Comparison of ENCODE assay signal across 8 cellular contexts in the genomic region with DNA sequence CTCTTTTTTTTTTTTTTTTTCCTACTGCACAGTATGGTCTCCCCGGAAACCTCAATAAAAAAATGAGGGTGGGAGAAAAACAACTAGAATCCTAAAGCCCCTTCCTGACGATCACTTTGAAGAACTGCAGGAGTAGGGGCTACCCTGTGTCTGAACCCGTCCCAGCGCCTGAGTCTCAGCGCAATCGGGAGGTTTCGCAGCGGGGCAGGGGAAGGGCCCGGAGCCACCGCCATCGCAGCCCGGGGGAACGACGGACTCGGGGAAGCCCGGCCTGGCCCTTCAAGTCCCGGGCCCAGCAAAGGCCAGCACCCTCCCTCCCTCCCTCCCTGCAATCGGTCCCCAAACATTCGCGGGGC. TPM values are rescaled to one million over a fixed set of nuclear protein-coding genes. Genes with fewer than 3 reads are reported as not detected.
DNase-seq lines count a peak whose midpoint lies in the region; ATAC-seq and TF ChIP-seq lines count a peak whose summit lies in the region.

No MANE protein-coding gene starts in this region.

- peaks cover 18% of the 10 kb centered on the region for H3K4me1 ChIP-seq in OCI-LY7 (ENCODE audit: insufficient read depth, low read length, poor library complexity, severe bottlenecking)
- H3K4me1 ChIP-seq in effector memory CD4-positive, alpha-beta T cell (ENCODE audit: control insufficient read depth, insufficient read depth, low read length, poor library complexity, severe bottlenecking), result peaks cover 14% of the 10 kb centered on the region

- H3K79me2 ChIP-seq in OCI-LY7 (ENCODE audit: insufficient read depth, low read depth, low read length), result peaks cover 32% of the 10 kb centered on the region

- no peak for TF ChIP-seq CTCF in OCI-LY7 (conservative IDR thresholded peaks at IDR 0.05; ENCODE audit: low read length)

- H3K9me3 Mint-ChIP-seq in activated CD4-positive, alpha-beta T cell treated with anti-CD3 and anti-CD28 coated beads for 36 hours (ENCODE audit: low read depth), result no peaks in the 10 kb centered on the region

- CTCF ChIA-PET in activated CD4-positive, alpha-beta T cell treated with anti-CD3 and anti-CD28 coated beads for 36 hours (lab: Charles Lee), result interaction anchor here (0.6 to 3.0 kb wide), 4 partner anchors 9 to 1513 kb away, joined by 3 to 10 read pairs (median 3); no protein-coding TSS in a partner anchor
- CTCF ChIA-PET in HEK293T (lab: Yijun Ruan, JAX), result no interaction called here
- CTCF ChIA-PET in OCI-LY7 (lab: Charles Lee; ENCODE audit: unreplicated experiment), result no interaction called here

- H3K27me3 Mint-ChIP-seq in activated CD4-positive, alpha-beta T cell treated with anti-CD3 and anti-CD28 coated beads for 36 hours, result no peaks in the 10 kb centered on the region

- H3K36me3 Mint-ChIP-seq in activated CD4-positive, alpha-beta T cell treated with anti-CD3 and anti-CD28 coated beads for 36 hours (ENCODE audit: low read depth), result peaks cover 31% of the 10 kb centered on the region

- intact Hi-C loops in activated CD4-positive, alpha-beta T cell treated with anti-CD3 and anti-CD28 coated beads for 36 hours (cut with DNase I, micrococcal nuclease), result loop anchor here (1.0 to 10.0 kb wide), 8 partner anchors 9 to 1514 kb away; a partner anchor contains a TSS
- intact Hi-C loops in OCI-LY7 (cut with micrococcal nuclease; ENCODE audit: unreplicated experiment), result loop anchor here (1.0 kb wide), 1 partner anchor 9 kb away; no protein-coding TSS in a partner anchor

- POLR2A ChIA-PET in activated CD4-positive, alpha-beta T cell treated with anti-CD3 and anti-CD28 coated beads for 36 hours (lab: Charles Lee), result interaction anchor here (1.0 to 2.7 kb wide), 4 partner anchors 9 to 970 kb away, joined by 3 to 13 read pairs (median 4); a partner anchor contains a TSS
- POLR2A ChIA-PET in HEK293T (lab: Yijun Ruan, JAX) (interaction anchor here (1.0 to 1.4 kb wide), 3 partner anchors 10 to 211 kb away, joined by 3 to 6 read pairs (median 3); no protein-coding TSS in a partner anchor), OCI-LY7 (lab: Charles Lee) (interaction anchor here (0.6 to 1.1 kb wide), 3 partner anchors 8 to 12 kb away, joined by 3 to 4 read pairs (median 4); no protein-coding TSS in a partner anchor)

- peak overlapping the region; percentile 88 for H3K4me3 Mint-ChIP-seq in activated CD4-positive, alpha-beta T cell treated with anti-CD3 and anti-CD28 coated beads for 36 hours

- peaks cover 6% of the 10 kb centered on the region; the same call in 1 of the 2 replicates for H4K20me1 ChIP-seq in OCI-LY7 (ENCODE audit: insufficient read depth, low read length)

- peak; percentile 24 for ATAC-seq in activated CD4-positive, alpha-beta T cell treated with anti-CD3 and anti-CD28 coated beads for 36 hours

- peak overlapping the region; percentile 36 for H3K27ac ChIP-seq in OCI-LY7 (ENCODE audit: low read depth, low read length, poor library complexity, severe bottlenecking)
- peak overlapping the region; percentile 85 for H3K27ac ChIP-seq in effector memory CD4-positive, alpha-beta T cell (ENCODE audit: insufficient read depth, low read length, poor library complexity, severe bottlenecking)

- no TSS peak for BruUV-seq in OCI-LY7 (replicated peaks; lab: Mats Ljungman, UMichigan)

- H3K4me2 ChIP-seq in OCI-LY7 (ENCODE audit: low read length), result peak overlapping the region; percentile 95

- peak overlapping the region; percentile 93 for H3K27ac Mint-ChIP-seq in activated CD4-positive, alpha-beta T cell treated with anti-CD3 and anti-CD28 coated beads for 36 hours

- H3K27me3 ChIP-seq in effector memory CD4-positive, alpha-beta T cell (replicated peaks; ENCODE audit: control insufficient read depth, insufficient read depth, low read length, poor library complexity, severe bottlenecking), result no peaks in the 10 kb centered on the region

- H3K9me3 ChIP-seq in OCI-LY7 (ENCODE audit: low read length), result no peaks in the 10 kb centered on the region
- H3K9me3 ChIP-seq in effector memory CD4-positive, alpha-beta T cell (ENCODE audit: control insufficient read depth, low read length), result no peaks in the 10 kb centered on the region

- H2AFZ ChIP-seq in OCI-LY7 (ENCODE audit: low read length), result no peak overlapping the region

- peak; percentile 54 for DNase-seq in activated CD4-positive, alpha-beta T cell treated with anti-CD3 and anti-CD28 coated beads for 36 hours
- no peak for DNase-seq in activated CD4-positive, alpha-beta T cell treated with anti-CD3 and anti-CD28 coated beads, Interleukin-2, amount 50 U/mL, for 1 hour
- peak; percentile 24 for DNase-seq in HEK293T (ENCODE audit: extremely low spot score)
- DNase-seq in OCI-LY7 (ENCODE audit: low spot score), result peak; percentile 14
- DNase-seq in effector memory CD4-positive, alpha-beta T cell, result peak in 1 of 3 donors; percentile 11
- DNase-seq in midbrain (lab: John Stamatoyannopoulos, UW), result peak; percentile 46
- DNase-seq in ureter (ENCODE audit: low spot score), result no peak
- DNase-seq in GM19240 (ENCODE audit: insufficient read length, low spot score), result no peak

- H3K9me2 ChIP-seq in OCI-LY7 (ENCODE audit: insufficient read depth, low read length), result no peaks in the 10 kb centered on the region

- H3K4me1 Mint-ChIP-seq in activated CD4-positive, alpha-beta T cell treated with anti-CD3 and anti-CD28 coated beads for 36 hours, result peaks cover 26% of the 10 kb centered on the region

- H3K4me3 ChIP-seq in OCI-LY7 (ENCODE audit: low read depth, low read length, poor library complexity, severe bottlenecking), result peak overlapping the region; percentile 90
- H3K4me3 ChIP-seq in effector memory CD4-positive, alpha-beta T cell (ENCODE audit: insufficient read depth, low read depth, low read length, poor library complexity, severe bottlenecking), result peak overlapping the region; percentile 67

- peaks cover 30% of the 10 kb centered on the region for H3K36me3 ChIP-seq in OCI-LY7 (ENCODE audit: insufficient read depth, low read length)
- peaks cover 5% of the 10 kb centered on the region for H3K36me3 ChIP-seq in effector memory CD4-positive, alpha-beta T cell (ENCODE audit: control insufficient read depth, insufficient read depth, low read length)

TF ChIP-seq in HEK293T, 16 proteins besides CTCF, POLR2A, EP300 and RAD21:
- TF ChIP-seq TARDBP (IDR thresholded peaks at IDR 0.05) (no peak), L3MBTL2 (conservative IDR thresholded peaks at IDR 0.05) (no peak), SP1 (IDR thresholded peaks at IDR 0.05) (no peak), FOXK2 (IDR thresholded peaks at IDR 0.05) (no peak), FOXA1 (IDR thresholded peaks at IDR 0.05) (no peak), NFRKB (IDR thresholded peaks at IDR 0.05) (no peak), ZNF384 (IDR thresholded peaks at IDR 0.05) (no peak), HDGF (IDR thresholded peaks at IDR 0.05; ENCODE audit: borderline replicate concordance) (no peak), FOXM1 (IDR thresholded peaks at IDR 0.05; ENCODE audit: borderline replicate concordance) (no peak), BHLHE40 (IDR thresholded peaks at IDR 0.05; ENCODE audit: borderline replicate concordance) (no peak), CTBP1 (IDR thresholded peaks at IDR 0.05; ENCODE audit: borderline replicate concordance) (no peak), LEF1 (IDR thresholded peaks at IDR 0.05; ENCODE audit: borderline replicate concordance) (no peak), ARNT (IDR thresholded peaks at IDR 0.05) (no peak)
- TF ChIP-seq, protein P1, sequence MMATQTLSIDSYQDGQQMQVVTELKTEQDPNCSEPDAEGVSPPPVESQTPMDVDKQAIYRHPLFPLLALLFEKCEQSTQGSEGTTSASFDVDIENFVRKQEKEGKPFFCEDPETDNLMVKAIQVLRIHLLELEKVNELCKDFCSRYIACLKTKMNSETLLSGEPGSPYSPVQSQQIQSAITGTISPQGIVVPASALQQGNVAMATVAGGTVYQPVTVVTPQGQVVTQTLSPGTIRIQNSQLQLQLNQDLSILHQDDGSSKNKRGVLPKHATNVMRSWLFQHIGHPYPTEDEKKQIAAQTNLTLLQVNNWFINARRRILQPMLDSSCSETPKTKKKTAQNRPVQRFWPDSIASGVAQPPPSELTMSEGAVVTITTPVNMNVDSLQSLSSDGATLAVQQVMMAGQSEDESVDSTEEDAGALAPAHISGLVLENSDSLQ (IDR thresholded peaks at IDR 0.05), result no peak

RNA-seq across cellular contexts. Expression of a gene that starts 0.4 kb away (rescaled TPM):
- total RNA-seq in activated CD4-positive, alpha-beta T cell treated with anti-CD3 and anti-CD28 coated beads for 36 hours, result 100 to 1,000 TPM; 115 to 116 TPM
- 68.7 and 102 TPM in 2 replicates for total RNA-seq in OCI-LY7 (2014; rRNA removed; shearing (Covaris generic))
- total RNA-seq in OCI-LY7 (2022), result 77.7 and 83.4 TPM in 2 replicates
- 163 TPM for total RNA-seq in ureter

RNA-seq across cellular contexts. Expression of a gene that starts 34.7 kb away (rescaled TPM):
- total RNA-seq in activated CD4-positive, alpha-beta T cell treated with anti-CD3 and anti-CD28 coated beads for 36 hours, result 10 to 100 TPM; 23.3 to 28.8 TPM
- total RNA-seq in OCI-LY7 (2014; rRNA removed; shearing (Covaris generic)), result 14.2 and 14.5 TPM in 2 replicates
- total RNA-seq in OCI-LY7 (2022) (5.0 and 5.3 TPM in 2 replicates), ureter (13.7 TPM)

Comparison
In these comparisons a context has a peak if more than half of its experiments do, and no peak if none do; other contexts are left out.
1. DNase-seq: peak in activated CD4-positive, alpha-beta T cell treated with anti-CD3 and anti-CD28 coated beads for 36 hours (single experiment), HEK293T (single experiment), OCI-LY7 (single experiment) and midbrain (single experiment); none in activated CD4-positive, alpha-beta T cell treated with anti-CD3 and anti-CD28 coated beads, Interleukin-2, amount 50 U/mL, for 1 hour (single experiment), ureter (single experiment) and GM19240 (single experiment).